Comparison of ENCODE assay signal across 13 cellular contexts in genomic region chr12:14443531-14443930, GRCh38.
DNase-seq lines count a peak whose midpoint lies in the region; ATAC-seq, FAIRE-seq and TF ChIP-seq lines count a peak whose summit lies in the region.
"Had no signal": no experiment of that assay in that cellular context is flagged by ENCODE, and none has a peak within 500 bp of the region (broad histone marks: within the 10 kb centered on the region; RNA-seq: fewer than 3 reads in every experiment).

No MANE protein-coding gene starts in this region.

- no peaks in the 10 kb centered on the region for H3K27me3 Mint-ChIP-seq in activated naive CD8-positive, alpha-beta T cell treated with anti-CD3 and anti-CD28 coated beads, Interleukin-2, amount 50 U/mL, for 24 hours

- peak; percentile 33 for FAIRE-seq in small intestine (lab: Jason Lieb, UNC)
- FAIRE-seq: GM12891 had no signal

- ATAC-seq in activated naive CD8-positive, alpha-beta T cell treated with anti-CD3 and anti-CD28 coated beads, Interleukin-2, amount 50 U/mL, for 24 hours, result no peak
- ATAC-seq in left colon (no peak), HG02973 (IDR thresholded peaks at IDR 0.05; ENCODE audit: unreplicated experiment) (no peak)

- peaks cover 5% of the 10 kb centered on the region for H3K4me1 ChIP-seq in cardiac muscle cell (ENCODE audit: low read depth)
- H3K4me1 ChIP-seq in small intestine (ENCODE audit: control insufficient read depth in 2 of 2, insufficient read depth in 1 of 2, low read depth in 1 of 2, low read length in 1 of 2), result no peaks in the 10 kb centered on the region

- DNase-seq in GM03348 (ENCODE audit: low spot score), result peak; percentile 37
- DNase-seq in activated naive CD8-positive, alpha-beta T cell treated with anti-CD3 and anti-CD28 coated beads, Interleukin-2, amount 50 U/mL, for 24 hours, result no peak
- peak in 1 of 2 donors; percentile 31 for DNase-seq in cardiac muscle cell (ENCODE audit: low read depth in 1 of 2, low spot score in 1 of 2)
- DNase-seq in small intestine, result no peak
- no peak for DNase-seq in D341Med (ENCODE audit: low spot score)
- no peak for DNase-seq in MG63
- DNase-seq in left colon, result no peak
- DNase-seq: activated T-cell treated with anti-CD3 and anti-CD28 coated beads, Interleukin-2, amount 50 U/mL, for 1 hour; H7; NCI-H2227 treated with DMSO at 0.1 percent for 48 hours had no signal

- peaks cover 11% of the 10 kb centered on the region for H3K9me3 Mint-ChIP-seq in activated naive CD8-positive, alpha-beta T cell treated with anti-CD3 and anti-CD28 coated beads, Interleukin-2, amount 50 U/mL, for 24 hours

- peak overlapping the region; percentile 52 for H3K27ac ChIP-seq in cardiac muscle cell
- no peak overlapping the region for H3K27ac ChIP-seq in small intestine (ENCODE audit: low read depth in 1 of 2, low read length in 1 of 2)

- peak overlapping the region; percentile 59 for H3K27ac Mint-ChIP-seq in activated naive CD8-positive, alpha-beta T cell treated with anti-CD3 and anti-CD28 coated beads, Interleukin-2, amount 50 U/mL, for 24 hours

- peaks cover 75% of the 10 kb centered on the region for H3K36me3 Mint-ChIP-seq in activated naive CD8-positive, alpha-beta T cell treated with anti-CD3 and anti-CD28 coated beads, Interleukin-2, amount 50 U/mL, for 24 hours (ENCODE audit: low read depth)

- no peaks in the 10 kb centered on the region for H3K27me3 ChIP-seq in cardiac muscle cell
- H3K27me3 ChIP-seq in small intestine (ENCODE audit: control insufficient read depth in 2 of 2, insufficient read depth in 2 of 2, low read length in 2 of 2), result no peaks in the 10 kb centered on the region
- no peaks in the 10 kb centered on the region for H3K27me3 ChIP-seq in MG63

- H3K4me1 Mint-ChIP-seq in activated naive CD8-positive, alpha-beta T cell treated with anti-CD3 and anti-CD28 coated beads, Interleukin-2, amount 50 U/mL, for 24 hours, result peaks cover 22% of the 10 kb centered on the region

- H3K36me3 ChIP-seq in cardiac muscle cell, result peaks cover 45% of the 10 kb centered on the region
- peaks cover 0 to 3% of the 10 kb centered on the region in 2 donors for H3K36me3 ChIP-seq in small intestine (ENCODE audit: control insufficient read depth in 2 of 2, insufficient read depth in 2 of 2, low read length in 2 of 2)
- peaks cover 45% of the 10 kb centered on the region for H3K36me3 ChIP-seq in MG63

- no peak overlapping the region for H3K4me3 ChIP-seq in cardiac muscle cell
- no peak overlapping the region for H3K4me3 ChIP-seq in small intestine (ENCODE audit: low read depth in 1 of 2, low read length in 2 of 2)
- no peak overlapping the region for H3K4me3 ChIP-seq in MG63
- H3K4me3 ChIP-seq: skin epidermis had no signal

- no peak for TF ChIP-seq CTCF in cardiac muscle cell (IDR thresholded peaks at IDR 0.05; ENCODE audit: low read depth, low read length)

- H3K9me3 ChIP-seq in cardiac muscle cell (ENCODE audit: low read depth) (no peaks in the 10 kb centered on the region), small intestine (ENCODE audit: control insufficient read depth, low read depth) (no peaks in the 10 kb centered on the region), MG63 (no peaks in the 10 kb centered on the region)

- intact Hi-C loops in left colon (cut with DNase I, micrococcal nuclease), result no loop called here

- no peak overlapping the region for H3K4me3 Mint-ChIP-seq in activated naive CD8-positive, alpha-beta T cell treated with anti-CD3 and anti-CD28 coated beads, Interleukin-2, amount 50 U/mL, for 24 hours
